In genomic region chr15:65420975-65421359, GRCh38 we compare ENCODE assay signal across 13 cellular contexts. TPM values are rescaled to one million over a fixed set of nuclear protein-coding genes. Genes with fewer than 3 reads are reported as not detected.
DNase-seq lines count a peak whose midpoint lies in the region; ATAC-seq and TF ChIP-seq lines count a peak whose summit lies in the region.
"Had no signal": no experiment of that assay in that cellular context is flagged by ENCODE, and none has a peak within 500 bp of the region (broad histone marks: within the 10 kb centered on the region; RNA-seq: fewer than 3 reads in every experiment).

No MANE protein-coding gene starts in this region.

- H3K4me1 Mint-ChIP-seq in Caco-2 (ENCODE audit: low read depth, unreplicated experiment) (peaks cover 26% of the 10 kb centered on the region), HFFc6 (ENCODE audit: low read depth) (peaks cover 25% of the 10 kb centered on the region)

- H3K9me3 ChIP-seq in Caco-2 (no peaks in the 10 kb centered on the region), iPS-18a (ENCODE audit: control insufficient read depth, low read depth, low read length) (no peaks in the 10 kb centered on the region)

- H3K4me3 Mint-ChIP-seq in Caco-2 (ENCODE audit: unreplicated experiment) (peak overlapping the region; percentile 83), HFFc6 (no peak overlapping the region)
- H3K4me3 Mint-ChIP-seq: activated CD4-positive, alpha-beta T cell treated with anti-CD3 and anti-CD28 coated beads, Interleukin-2, amount 10 ng/mL, durations not matched to agents 7 days and 5 days had no signal

- POLR2A ChIA-PET in Caco-2 (lab: Charles Lee) = interaction anchor here (1.9 kb wide), 1 partner anchor 116 kb away, joined by 8 read pairs; the partner anchor contains the start of gene RNU5B-1

- DNase-seq in Caco-2 (no peak), HFFc6 (no peak), NCI-H1092 (lab: John Stamatoyannopoulos, UW) (no peak)
- no peak for DNase-seq in activated CD4-positive, CD25-positive, alpha-beta regulatory T cell (lab: John Stamatoyannopoulos, UW)
- DNase-seq: activated CD4-positive, alpha-beta T cell treated with anti-CD3 and anti-CD28 coated beads, Interleukin-2, amount 10 ng/mL, durations not matched to agents 7 days and 5 days; NCI-H1436 treated with DMSO at 0.1 percent for 48 hours had no signal

- H3K36me3 ChIP-seq in Caco-2 (ENCODE audit: control insufficient read depth, insufficient read depth, low read length) (no peaks in the 10 kb centered on the region), iPS-18a (ENCODE audit: control insufficient read depth, low read depth, low read length) (no peaks in the 10 kb centered on the region), rectal smooth muscle tissue (ENCODE audit: control insufficient read depth, insufficient read depth, low read length) (no peaks in the 10 kb centered on the region)

- H3K9ac ChIP-seq in iPS-18a (ENCODE audit: low read length) (peak overlapping the region; percentile 19), rectal smooth muscle tissue (ENCODE audit: low read length) (no peak overlapping the region)

- CTCF ChIA-PET in Caco-2 (lab: Charles Lee) = interaction anchor here (1.1 to 3.8 kb wide), 2 partner anchors 14 to 20 kb away, joined by 6 to 22 read pairs; no protein-coding TSS in a partner anchor

- no peaks in the 10 kb centered on the region for H3K27me3 ChIP-seq in Caco-2 (replicated peaks; ENCODE audit: control insufficient read depth, insufficient read depth, low read length)
- peaks cover 7% of the 10 kb centered on the region for H3K27me3 ChIP-seq in iPS-18a (ENCODE audit: control insufficient read depth, insufficient read depth, low read length)
- peaks cover 17% of the 10 kb centered on the region for H3K27me3 ChIP-seq in rectal smooth muscle tissue (ENCODE audit: control insufficient read depth, insufficient read depth, low read length)

- H3K27ac Mint-ChIP-seq in Caco-2 (ENCODE audit: unreplicated experiment) = no peak overlapping the region
- no peak overlapping the region for H3K27ac Mint-ChIP-seq in HFFc6
- H3K27ac Mint-ChIP-seq: activated CD4-positive, alpha-beta T cell treated with anti-CD3 and anti-CD28 coated beads, Interleukin-2, amount 10 ng/mL, durations not matched to agents 7 days and 5 days had no signal

- BruUV-seq in Caco-2 (replicated peaks; lab: Mats Ljungman, UMichigan) = no TSS peak

- peaks cover 19% of the 10 kb centered on the region for H3K4me1 ChIP-seq in Caco-2
- H3K4me1 ChIP-seq in iPS-18a (ENCODE audit: control insufficient read depth, low read depth, low read length) = peaks cover 56% of the 10 kb centered on the region
- peaks cover 10% of the 10 kb centered on the region for H3K4me1 ChIP-seq in rectal smooth muscle tissue (ENCODE audit: control insufficient read depth, insufficient read depth, low read length)

- intact Hi-C loops in Caco-2 (cut with micrococcal nuclease; ENCODE audit: unreplicated experiment) = no loop called here

- H3K9me3 Mint-ChIP-seq in Caco-2 (ENCODE audit: unreplicated experiment) (no peaks in the 10 kb centered on the region), HFFc6 (no peaks in the 10 kb centered on the region)
- H3K9me3 Mint-ChIP-seq: activated CD4-positive, alpha-beta T cell treated with anti-CD3 and anti-CD28 coated beads, Interleukin-2, amount 10 ng/mL, durations not matched to agents 7 days and 5 days had no signal

- TF ChIP-seq CTCF in Caco-2 (IDR thresholded peaks at IDR 0.05; ENCODE audit: insufficient read depth in 1 of 2, low read depth in 1 of 2, low read length in 1 of 2, severe bottlenecking in 1 of 2, unreplicated experiment in 1 of 2) = no peak
- no peak for TF ChIP-seq CTCF in WI38 (IDR thresholded peaks at IDR 0.05; ENCODE audit: low read depth, low read length)
- TF ChIP-seq CTCF in HFFc6 (IDR thresholded peaks at IDR 0.05) = no peak

- ATAC-seq in HG03139 (IDR thresholded peaks at IDR 0.05; ENCODE audit: unreplicated experiment) = no peak

- H3K27ac ChIP-seq in iPS-18a (ENCODE audit: low read length) = no peak overlapping the region
- no peak overlapping the region for H3K27ac ChIP-seq in rectal smooth muscle tissue (ENCODE audit: low read depth, low read length)

- H3K36me3 Mint-ChIP-seq in Caco-2 (ENCODE audit: insufficient read depth, unreplicated experiment) (no peaks in the 10 kb centered on the region), HFFc6 (ENCODE audit: low read depth) (peaks cover 5% of the 10 kb centered on the region; the same call in 1 of the 2 replicates)

- H3K27me3 Mint-ChIP-seq in Caco-2 (ENCODE audit: insufficient read depth, unreplicated experiment) (no peaks in the 10 kb centered on the region), HFFc6 (ENCODE audit: insufficient read depth) (peaks cover 63% of the 10 kb centered on the region)

- H3K4me3 ChIP-seq in Caco-2 (ENCODE audit: low read depth, low read length) (peak overlapping the region; percentile 84), WI38 (ENCODE audit: low read depth, low read length) (peak overlapping the region; percentile 71), iPS-18a (ENCODE audit: low read length) (peak overlapping the region; percentile 62), rectal smooth muscle tissue (ENCODE audit: low read length) (peak overlapping the region; percentile 81)

RNA-seq across cellular contexts. Expression of gene IGDCC4, which starts 1.8 kb away (rescaled TPM):
- total RNA-seq in Caco-2 (2022) = 3.7 and 4.5 TPM in 2 replicates
- under 1 TPM; 0.07 to 0.72 (median 0.55) TPM for total RNA-seq in HFFc6 (2021; fragmentation: NEBNext Ultra II Directional; extraction: Animal tissue kit (Norgen Biotek cat#: 25700))

RNA-seq across cellular contexts. Expression of gene IGDCC3, which starts 43.2 kb away (rescaled TPM):
- 43.5 and 51.2 TPM in 2 replicates for total RNA-seq in Caco-2 (2022)
- total RNA-seq in HFFc6 (2021; fragmentation: NEBNext Ultra II Directional; extraction: Animal tissue kit (Norgen Biotek cat#: 25700)) = not detected
- total RNA-seq: activated CD4-positive, alpha-beta T cell treated with anti-CD3 and anti-CD28 coated beads, Interleukin-2, amount 10 ng/mL, durations not matched to agents 7 days and 5 days; Calu3; pulmonary artery endothelial cell; RPMI7951 had no signal

Comparison
In these comparisons a context has a peak if more than half of its experiments do, and no peak if none do; other contexts are left out.
1. RNA of gene IGDCC3, which starts 43.2 kb away (total RNA-seq): 43.5 to 51.2 TPM in Caco-2; not detected in HFFc6; every median in the first group is over 10 times any median in the second.
2. Peak in every context shown above with its lines, with median percentiles within 50 percentile points of each other: H3K4me3 ChIP-seq.